In the genomic region with DNA sequence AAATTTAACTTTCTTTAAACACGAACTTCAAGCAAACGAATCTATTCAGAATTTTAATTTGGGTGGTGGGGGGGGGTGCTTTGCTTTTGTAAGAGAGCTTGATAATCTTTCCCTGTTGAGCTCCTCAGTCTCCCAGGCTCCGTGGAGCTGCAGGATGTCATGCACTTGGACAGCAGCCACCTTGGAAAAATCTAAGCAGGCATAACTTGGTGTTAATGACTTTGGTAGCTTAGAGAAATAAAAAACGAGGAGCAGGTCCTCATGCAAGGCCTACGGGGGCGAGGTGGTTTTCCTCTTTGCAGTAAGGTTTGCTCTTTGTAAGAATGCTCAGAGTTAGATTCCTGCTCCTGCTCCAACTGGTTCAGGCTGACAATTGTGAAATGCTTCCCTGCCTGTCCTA, we compare ENCODE assay signal across 22 cellular contexts.
DNase-seq lines count a peak whose midpoint lies in the region; ATAC-seq, FAIRE-seq and TF ChIP-seq lines count a peak whose summit lies in the region.
"Had no signal": no experiment of that assay in that cellular context is flagged by ENCODE, and none has a peak within 500 bp of the region (broad histone marks: within the 10 kb centered on the region; RNA-seq: fewer than 3 reads in every experiment).

No MANE protein-coding gene starts in this region.

- H2AFZ ChIP-seq in H1 (ENCODE audit: low read length) (peak overlapping the region; percentile 46), HepG2 (ENCODE audit: low read length) (no peak overlapping the region)

- H3K18ac ChIP-seq in H1 (ENCODE audit: extremely low read depth, low read length) = no peak overlapping the region

- H2BK15ac ChIP-seq in H1 (ENCODE audit: low read length) = no peak overlapping the region

- no peak overlapping the region for H3K23ac ChIP-seq in H1 (ENCODE audit: insufficient read length)

- H3K56ac ChIP-seq in H1 (replicated peaks; ENCODE audit: insufficient read length, low read depth, low read length) = no peak overlapping the region

- no peak overlapping the region for H4K91ac ChIP-seq in H1 (replicated peaks; ENCODE audit: insufficient read length, low read length)

- no peak overlapping the region for H2AK5ac ChIP-seq in H1 (ENCODE audit: low read depth, low read length)

- no peaks in the 10 kb centered on the region for H3K9me3 ChIP-seq in right cardiac atrium (ENCODE audit: control insufficient read depth, low read length)
- no peaks in the 10 kb centered on the region for H3K9me3 ChIP-seq in left ventricle myocardium inferior (replicated peaks)
- no peaks in the 10 kb centered on the region for H3K9me3 ChIP-seq in H1 (ENCODE audit: insufficient read depth in 2 of 2, low read depth in 1 of 2, low read length in 1 of 2)
- no peaks in the 10 kb centered on the region for H3K9me3 ChIP-seq in HepG2 (ENCODE audit: low read length)

- H3K27ac ChIP-seq in right cardiac atrium (ENCODE audit: low read length) (no peak overlapping the region), left ventricle myocardium inferior (replicated peaks) (no peak overlapping the region), H1 (ENCODE audit: low read depth, low read length) (no peak overlapping the region), HepG2 (ENCODE audit: extremely low read length, insufficient read depth, low read length) (no peak overlapping the region)
- H3K27ac ChIP-seq: RWPE1, SK-N-MC had no signal

- no peak overlapping the region for H3K4ac ChIP-seq in H1 (replicated peaks; ENCODE audit: insufficient read length, low read depth, low read length)

- H3K4me3 ChIP-seq in right cardiac atrium (ENCODE audit: low read length) = no peak overlapping the region
- no peak overlapping the region for H3K4me3 ChIP-seq in left ventricle myocardium inferior
- H3K4me3 ChIP-seq in H1 (ENCODE audit: extremely low read depth in 1 of 4, insufficient read depth in 2 of 4, low read depth in 3 of 4, low read length in 4 of 4) = no peak overlapping the region
- no peak overlapping the region for H3K4me3 ChIP-seq in skeletal muscle cell (ENCODE audit: low read depth, low read length)
- H3K4me3 ChIP-seq in HepG2 (replicated peaks in 1 of 3; ENCODE audit: insufficient read depth in 1 of 3, low read depth in 2 of 3, low read length in 3 of 3) = no peak overlapping the region
- H3K4me3 ChIP-seq: SK-N-MC had no signal

- intact Hi-C loops in right cardiac atrium (cut with DNase I) = loop anchor here in 1 of 4 donors (5.0 kb wide), 1 partner anchor 210 kb away; no protein-coding TSS in a partner anchor
- intact Hi-C loops in left ventricle myocardium inferior (cut with micrococcal nuclease) = no loop called here
- intact Hi-C loops in HepG2 (cut with micrococcal nuclease; ENCODE audit: unreplicated experiment) = no loop called here

- FAIRE-seq in H1 (lab: Jason Lieb, UNC) (no peak), HepG2 (lab: Jason Lieb, UNC) (no peak)
- FAIRE-seq: GM12891 had no signal

- 29% methylated on average over 6 of the region's 6 CpGs for WGBS in right cardiac atrium
- WGBS in H1 (ENCODE audit: extremely low coverage in 1 of 2, insufficient coverage in 1 of 2, insufficient read length in 1 of 2, insufficient replicate concordance in 2 of 2, low coverage in 1 of 2, low lambda C conversion rate in 2 of 2, missing lambda C conversion rate in 1 of 2), 2 experiments = 87% methylated on average over 6 of the region's 6 CpGs; no CpG with 5 or more reads in 1 of the 2 experiments
- WGBS in HepG2 (ENCODE audit: low lambda C conversion rate) = 14% methylated on average over 6 of the region's 6 CpGs

- no peak overlapping the region for H2BK120ac ChIP-seq in H1 (replicated peaks; ENCODE audit: low read depth, low read length)

- H2BK5ac ChIP-seq in H1 (ENCODE audit: low read depth, low read length) = no peak overlapping the region

- in situ Hi-C loops in HepG2 (cut with HindIII; ENCODE audit: extremely low pct_ligation_motif_present, low pct_unique_long_range_greater_than_20kb) = no loop called here

- no peak overlapping the region for H3K4me2 ChIP-seq in H1 (ENCODE audit: insufficient read depth in 1 of 2, low read depth in 2 of 2, low read length in 2 of 2)
- H3K4me2 ChIP-seq in HepG2 (ENCODE audit: low read depth, low read length) = no peak overlapping the region

- POLR2A ChIA-PET in H1 (lab: Charles Lee; ENCODE audit: partially characterized antibody) = no interaction called here
- POLR2A ChIA-PET in HepG2 (lab: Yijun Ruan, JAX) = interaction anchor here (1.5 kb wide), 1 partner anchor 27 kb away, joined by 5 read pairs; no protein-coding TSS in a partner anchor

- CTCF ChIA-PET in H1 (lab: Charles Lee; ENCODE audit: partially characterized antibody) (interaction anchor here (1.5 kb wide), 1 partner anchor 92 kb away, joined by 3 read pairs; no protein-coding TSS in a partner anchor), HepG2 (lab: Yijun Ruan, JAX; ENCODE audit: low intra/inter-chr PET ratio, low total read pairs) (no interaction called here)

- H4K8ac ChIP-seq in H1 (ENCODE audit: extremely low read depth, insufficient read depth, low read length) = no peak overlapping the region

- no TSS peak for BruUV-seq in HepG2 (replicated peaks; lab: Mats Ljungman, UMichigan)

- no peak for TF ChIP-seq CTCF in left ventricle myocardium inferior (IDR thresholded peaks at IDR 0.05; ENCODE audit: borderline replicate concordance)
- TF ChIP-seq CTCF in H1 (IDR thresholded peaks at IDR 0.05; ENCODE audit: control extremely low read depth in 1 of 3, insufficient read depth in 1 of 3, low read depth in 1 of 3, low read length in 3 of 3) = no peak
- TF ChIP-seq CTCF in HepG2 (CRISPR knock-in tag; IDR thresholded peaks at IDR 0.05) = no peak

- H3K4me1 ChIP-seq in right cardiac atrium (ENCODE audit: control insufficient read depth, insufficient read depth, low read length) (peaks cover 2% of the 10 kb centered on the region), left ventricle myocardium inferior (peaks cover 4% of the 10 kb centered on the region), H1 (replicated peaks in 1 of 4; ENCODE audit: control insufficient read depth in 3 of 4, insufficient read depth in 4 of 4, low read length in 3 of 4) (no peaks in the 10 kb centered on the region), HepG2 (ENCODE audit: insufficient read depth, low read length) (peaks cover 8% of the 10 kb centered on the region; the same call in 1 of the 2 replicates)

- H3K23me2 ChIP-seq in H1 (ENCODE audit: low read depth, low read length) = no peaks in the 10 kb centered on the region

- H4K5ac ChIP-seq in H1 (ENCODE audit: insufficient read length, low read depth, low read length) = no peak overlapping the region

- H3K79me1 ChIP-seq in H1 (ENCODE audit: low read depth, low read length) = no peaks in the 10 kb centered on the region

- TF ChIP-seq EP300 in H1 (IDR thresholded peaks at IDR 0.05; ENCODE audit: borderline replicate concordance in 1 of 2, low read depth in 2 of 2, low read length in 2 of 2) (no peak), HepG2 (IDR thresholded peaks at IDR 0.05; ENCODE audit: low read depth in 2 of 2, low read length in 2 of 2) (no peak), HepG2 (CRISPR knock-in tag; IDR thresholded peaks at IDR 0.05; ENCODE audit: borderline replicate concordance) (no peak)

- TF ChIP-seq POLR2A in H1 (IDR thresholded peaks at IDR 0.05; ENCODE audit: control extremely low read depth in 1 of 2, low read depth in 2 of 2, low read length in 2 of 2) (no peak), erythroblast (IDR thresholded peaks at IDR 0.05; ENCODE audit: low read length) (no peak), HepG2 (IDR thresholded peaks at IDR 0.05; ENCODE audit: insufficient read depth in 1 of 2, low read depth in 2 of 2, low read length in 2 of 2) (no peak)

- no peak for DNase-seq in right cardiac atrium
- DNase-seq in left ventricle myocardium inferior = no peak
- DNase-seq in RPMI7951 (ENCODE audit: low read depth) = peak; percentile 23
- no peak for DNase-seq in H1 (ENCODE audit: low read depth in 1 of 2, low spot score in 2 of 2)
- DNase-seq in skeletal muscle cell (ENCODE audit: low read depth) = peak; percentile 30
- no peak for DNase-seq in erythroblast (lab: John Stamatoyannopoulos, UW)
- no peak for DNase-seq in AML-193 (lab: John Stamatoyannopoulos, UW)
- DNase-seq in HepG2 (ENCODE audit: low spot score) = no peak
- DNase-seq: CD4-positive, CD25-positive, alpha-beta regulatory T cell; GOT3; Karpas-422; NCI-H1417; NCI-H1694 treated with DMSO at 0.1 percent for 48 hours; NCI-H2081 treated with DMSO at 0.1 percent for 48 hours; NCI-H2171 treated with DMSO at 0.1 percent for 48 hours; NCI-H446; NCI-H526; SHP77 treated with DMSO at 0.1 percent for 48 hours had no signal

- H4K20me1 ChIP-seq in H1 (replicated peaks in 1 of 2; ENCODE audit: control insufficient read depth in 1 of 2, insufficient read depth in 2 of 2, low read length in 2 of 2) = no peaks in the 10 kb centered on the region
- no peaks in the 10 kb centered on the region for H4K20me1 ChIP-seq in HepG2 (ENCODE audit: insufficient read depth, low read length)

- no peaks in the 10 kb centered on the region for H3K36me3 ChIP-seq in left ventricle myocardium inferior
- H3K36me3 ChIP-seq in H1 (ENCODE audit: control insufficient read depth in 2 of 4, insufficient read depth in 4 of 4, low read length in 3 of 4) = no peaks in the 10 kb centered on the region
- H3K36me3 ChIP-seq in HepG2 (replicated peaks in 1 of 2; ENCODE audit: control insufficient read depth in 1 of 2, insufficient read depth in 2 of 2, low read length in 2 of 2) = no peaks in the 10 kb centered on the region

- no peak for TF ChIP-seq RAD21 in H1 (IDR thresholded peaks at IDR 0.05 in 1 of 2, conservative IDR thresholded peaks at IDR 0.05 in 1 of 2; ENCODE audit: low read depth in 2 of 2, low read length in 2 of 2)
- TF ChIP-seq RAD21 in HepG2 (CRISPR knock-in tag; IDR thresholded peaks at IDR 0.05) = no peak

- no peak overlapping the region for H3K9ac ChIP-seq in H1 (replicated peaks in 1 of 4; ENCODE audit: extremely low read depth in 1 of 4, low read depth in 3 of 4, low read length in 3 of 4)
- H3K9ac ChIP-seq in HepG2 (ENCODE audit: insufficient read depth, low read depth, low read length) = no peak overlapping the region

- ATAC-seq in right cardiac atrium = peak; percentile 29 to 69
- ATAC-seq in HepG2 = no peak
- ATAC-seq: HCT116 had no signal

- H3K27me3 ChIP-seq in right cardiac atrium (ENCODE audit: control insufficient read depth, insufficient read depth) (no peaks in the 10 kb centered on the region), left ventricle myocardium inferior (ENCODE audit: low read depth) (no peaks in the 10 kb centered on the region), H1 (replicated peaks in 1 of 4; ENCODE audit: control insufficient read depth in 3 of 4, extremely low read depth in 1 of 4, insufficient read depth in 3 of 4, low read length in 3 of 4) (no peaks in the 10 kb centered on the region), HepG2 (ENCODE audit: control insufficient read depth in 1 of 2, insufficient read depth in 2 of 2, low read length in 2 of 2) (no peaks in the 10 kb centered on the region)

- H3K14ac ChIP-seq in H1 (ENCODE audit: insufficient read length) = no peak overlapping the region

- no peaks in the 10 kb centered on the region for H3K79me2 ChIP-seq in H1 (ENCODE audit: control insufficient read depth in 1 of 2, insufficient read depth in 2 of 2, low read length in 2 of 2)
- H3K79me2 ChIP-seq in HepG2 (ENCODE audit: insufficient read depth, low read length) = no peaks in the 10 kb centered on the region

- H2BK12ac ChIP-seq in H1 (ENCODE audit: low read depth, low read length) = no peak overlapping the region

- H2BK20ac ChIP-seq in H1 (ENCODE audit: low read length) = no peak overlapping the region

TF ChIP-seq in HepG2, 621 proteins besides CTCF, POLR2A, EP300 and RAD21 (continues in another document):
- TF ChIP-seq ZNF891 (CRISPR knock-in tag; IDR thresholded peaks at IDR 0.05) = no peak

Comparison
In these comparisons a context has a peak if more than half of its experiments do, and no peak if none do; other contexts are left out.
1. DNase-seq: peak in RPMI7951 (single experiment) and skeletal muscle cell (single experiment); none in right cardiac atrium (0 of 3), left ventricle myocardium inferior (single experiment), H1 (0 of 2), erythroblast (0 of 2), AML-193 (0 of 2) and HepG2 (single experiment).